Comparison of ENCODE assay signal across 24 cellular contexts in the genomic region with DNA sequence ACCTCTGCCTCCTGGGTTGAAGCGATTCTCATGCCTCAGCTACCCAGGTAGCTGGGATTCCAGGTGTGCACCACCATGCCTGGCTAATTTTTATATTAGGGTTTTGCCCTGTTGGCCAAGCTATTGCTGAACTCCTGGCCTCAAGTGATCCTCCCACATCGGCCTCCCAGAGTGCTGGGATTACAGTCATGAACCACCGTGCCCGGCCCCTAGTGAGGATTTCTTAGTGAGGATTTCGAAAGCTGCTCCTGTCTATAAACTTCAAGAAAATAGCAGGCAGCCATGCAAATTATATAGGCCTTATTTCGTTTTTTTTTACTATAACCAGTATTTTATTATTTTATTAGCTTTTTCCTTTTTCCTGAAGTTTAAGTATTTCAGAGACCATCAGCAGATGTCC.
"Had no signal": no experiment of that assay in that cellular context is flagged by ENCODE, and none has a peak within 500 bp of the region (broad histone marks: within the 10 kb centered on the region; RNA-seq: fewer than 3 reads in every experiment).

No MANE protein-coding gene starts in this region.

- H3K9me3 ChIP-seq: thyroid gland had no signal

- H3K27me3 Mint-ChIP-seq: progenitor cell of endocrine pancreas, T-cell had no signal

- H3K4me3 ChIP-seq: hepatocyte, thyroid gland had no signal

- H3K27ac Mint-ChIP-seq: activated naive CD8-positive, alpha-beta T cell treated with anti-CD3 and anti-CD28 coated beads for 36 hours; activated T-helper 2 cell treated with anti-CD3 and anti-CD28 coated beads, Interferon-gamma antibody, Interleukin-2, Interleukin-4, amounts not matched to agents 10 μg/mL and 5 μg/mL and 100 μg/mL, durations not matched to agents 14 hours and 24 hours and 36 hours; immature natural killer cell; nephron progenitor cell; progenitor cell of endocrine pancreas; T-cell; T-helper 2 cell treated with Interferon-gamma antibody and Interleukin-4, amounts not matched to agents 5 μg/mL and 100 μg/mL, for 36 hours had no signal

- H3K36me3 Mint-ChIP-seq: immature natural killer cell had no signal

- H3K9me3 Mint-ChIP-seq: activated naive CD8-positive, alpha-beta T cell treated with anti-CD3 and anti-CD28 coated beads for 36 hours; activated T-cell treated with anti-CD3 and anti-CD28 coated beads, Interleukin-2, amount 50 U/mL, for 4 hours; activated T-helper 2 cell treated with anti-CD3 and anti-CD28 coated beads, Interferon-gamma antibody, Interleukin-2, Interleukin-4, amounts not matched to agents 10 μg/mL and 5 μg/mL and 100 μg/mL, durations not matched to agents 14 hours and 24 hours and 36 hours; immature natural killer cell; nephron progenitor cell; T-cell; T-helper 2 cell treated with Interferon-gamma antibody and Interleukin-4, amounts not matched to agents 5 μg/mL and 100 μg/mL, for 36 hours had no signal

- H3K4me1 Mint-ChIP-seq: activated naive CD8-positive, alpha-beta T cell treated with anti-CD3 and anti-CD28 coated beads for 36 hours had no signal

- H3K27ac ChIP-seq: foreskin keratinocyte, hepatocyte had no signal

- DNase-seq: activated CD4-positive, alpha-beta T cell treated with anti-CD3 and anti-CD28 coated beads for 1 hour; activated CD8-positive, alpha-beta memory T cell treated with anti-CD3 and anti-CD28 coated beads for 24 hours; activated CD8-positive, alpha-beta memory T cell treated with anti-CD3 and anti-CD28 coated beads, Interleukin-2, amount 50 U/mL, for 48 hours; activated naive CD4-positive, alpha-beta T cell treated with Interleukin-2 at 50 U/mL for 16 hours; activated naive CD8-positive, alpha-beta T cell treated with anti-CD3 and anti-CD28 coated beads for 36 hours; activated T-cell treated with anti-CD3 and anti-CD28 coated beads, Interleukin-2, amount 50 U/mL, for 4 hours; amygdala; cortex of kidney; effector CD4-positive, alpha-beta T cell; erythroblast; foreskin keratinocyte; immature natural killer cell; kidney glomerular epithelial cell; nephron progenitor cell; occipital lobe; retina; stimulated activated CD4-positive, alpha-beta T cell treated with anti-CD3 and anti-CD28 coated beads, Interleukin-4, amount 100 ng/mL, for 1 hour; stimulated activated naive CD4-positive, alpha-beta T cell treated with Interleukin-2 at 50 U/mL for 16 hours; T-cell; thyroid gland had no signal

- H3K4me1 ChIP-seq: foreskin keratinocyte had no signal

- H3K4me3 Mint-ChIP-seq: activated naive CD8-positive, alpha-beta T cell treated with anti-CD3 and anti-CD28 coated beads for 36 hours; activated T-cell treated with anti-CD3 and anti-CD28 coated beads, Interleukin-2, amount 50 U/mL, for 4 hours; immature natural killer cell; nephron progenitor cell; T-cell; T-helper 2 cell treated with Interferon-gamma antibody and Interleukin-4, amounts not matched to agents 5 μg/mL and 100 μg/mL, for 36 hours had no signal

- H3K27me3 ChIP-seq: foreskin keratinocyte, hepatocyte, thyroid gland had no signal

- H3K36me3 ChIP-seq: thyroid gland had no signal
